ENCODE assay signal across 12 cellular contexts in genomic region chr10:46092523-46093195, GRCh38. TPM values are rescaled to one million over a fixed set of nuclear protein-coding genes. Genes with fewer than 3 reads are reported as not detected.
DNase-seq lines count a peak whose midpoint lies in the region; ATAC-seq, FAIRE-seq and TF ChIP-seq lines count a peak whose summit lies in the region.
"Had no signal": no experiment of that assay in that cellular context is flagged by ENCODE, and none has a peak within 500 bp of the region (broad histone marks: within the 10 kb centered on the region; RNA-seq: fewer than 3 reads in every experiment).

No MANE protein-coding gene starts in this region.

- H3K36me3 ChIP-seq in K562 (ENCODE audit: control insufficient read depth, insufficient read depth, low read length) (no peaks in the 10 kb centered on the region), upper lobe of right lung (no peaks in the 10 kb centered on the region)
- H3K36me3 ChIP-seq: BE2C had no signal

- H3K27me3 ChIP-seq in K562 (ENCODE audit: control insufficient read depth in 2 of 2, insufficient read depth in 2 of 2, low read length in 2 of 2) (peaks cover 0 to 14% of the 10 kb centered on the region in 2 experiments; a peak in 3 of 5 replicates), upper lobe of right lung (no peaks in the 10 kb centered on the region)
- H3K27me3 ChIP-seq: BE2C had no signal

- FAIRE-seq in K562 (lab: Jason Lieb, UNC) = no peak
- FAIRE-seq: small intestine had no signal

- WGBS in K562 (ENCODE audit: insufficient coverage, low coverage, missing lambda C conversion rate) = 6% methylated on average over 5 of the region's 5 CpGs

- in situ Hi-C loops in K562 (cut with MboI) = loop anchor here (25.0 kb wide), 1 partner anchor 1670 kb away; the partner anchor contains the start of gene SYT15B

- no peak overlapping the region for H3K9ac ChIP-seq in K562 (ENCODE audit: insufficient read depth in 1 of 2, low read depth in 2 of 2, low read length in 2 of 2)

- CTCF ChIA-PET in K562 (lab: Yijun Ruan, JAX; ENCODE audit: low intra/inter-chr PET ratio) = no interaction called here

- no peaks in the 10 kb centered on the region for H4K20me1 ChIP-seq in K562 (replicated peaks; ENCODE audit: control insufficient read depth, insufficient read depth, low read length)

- POLR2A ChIA-PET in K562 (lab: Yijun Ruan, JAX) = no interaction called here

- H3K27ac ChIP-seq in K562 (ENCODE audit: extremely low read depth, low read depth, low read length) (no peak overlapping the region), upper lobe of right lung (no peak overlapping the region)

- TF ChIP-seq POLR2A in NB4 (IDR thresholded peaks at IDR 0.05; ENCODE audit: extremely low read depth, insufficient read length) = no peak
- no peak for TF ChIP-seq POLR2A in K562 (conservative IDR thresholded peaks at IDR 0.05)

- intact Hi-C loops in K562 (cut with micrococcal nuclease) (no loop called here), upper lobe of right lung (cut with DNase I) (no loop called here)

- H3K4me1 ChIP-seq in K562 (replicated peaks in 1 of 2; ENCODE audit: control insufficient read depth in 2 of 2, insufficient read depth in 2 of 2, low read length in 2 of 2) (peaks cover 0 to 23% of the 10 kb centered on the region in 2 experiments; a peak in 4 of 5 replicates), upper lobe of right lung (no peaks in the 10 kb centered on the region)
- H3K4me1 ChIP-seq: BE2C had no signal

- no peak overlapping the region for H3K4me2 ChIP-seq in K562 (ENCODE audit: insufficient read depth, low read length)

- no peak for TF ChIP-seq EP300 in K562 (IDR thresholded peaks at IDR 0.05; ENCODE audit: low read length)

- H3K9me1 ChIP-seq in K562 (ENCODE audit: control insufficient read depth, insufficient read depth, low read length) = no peaks in the 10 kb centered on the region

- H2AFZ ChIP-seq in K562 (ENCODE audit: low read depth, low read length) = peak overlapping the region; percentile 7; the same call in 1 of the 2 replicates

- TF ChIP-seq CTCF in NB4 (IDR thresholded peaks at IDR 0.05; ENCODE audit: low read depth, low read length) (no peak), K562 (IDR thresholded peaks at IDR 0.05 in 2 of 3, conservative IDR thresholded peaks at IDR 0.05 in 1 of 3; ENCODE audit: insufficient read depth in 2 of 3, low read depth in 1 of 3, low read length in 3 of 3) (no peak), upper lobe of right lung (IDR thresholded peaks at IDR 0.05) (no peak)

- DNase-seq in stimulated activated CD4-positive, alpha-beta T cell treated with anti-CD3 and anti-CD28 coated beads, Interleukin-15, amount 100 ng/mL, for 24 hours = peak; percentile 33
- no peak for DNase-seq in stimulated activated CD4-positive, alpha-beta T cell treated with anti-CD3 and anti-CD28 coated beads, Interleukin-4, amount 100 ng/mL, for 1 hour
- DNase-seq in NB4 (ENCODE audit: low read depth) = peak; percentile 73
- DNase-seq in K562 (ENCODE audit: extremely low read depth in 1 of 4, low spot score in 3 of 4) = no peak
- DNase-seq in upper lobe of right lung = no peak
- DNase-seq in LoVo (ENCODE audit: low spot score) = no peak
- DNase-seq in NCI-H1930 (lab: John Stamatoyannopoulos, UW) = no peak
- DNase-seq: BE2C, NCI-H2171, SHP77 treated with DMSO at 0.1 percent for 48 hours, small intestine had no signal

- H3K4me3 ChIP-seq in NB4 (ENCODE audit: low read depth, low read length) (no peak overlapping the region), K562 (no peak overlapping the region), upper lobe of right lung (no peak overlapping the region)

- ATAC-seq in K562 (no peak), upper lobe of right lung (peak; percentile 13), HG02973 (IDR thresholded peaks at IDR 0.05; ENCODE audit: unreplicated experiment) (no peak)

- no TSS peak for BruUV-seq in K562 (replicated peaks; lab: Mats Ljungman, UMichigan)

- no peaks in the 10 kb centered on the region for H3K9me3 ChIP-seq in K562 (replicated peaks; ENCODE audit: control insufficient read depth, insufficient read depth, low read depth, low read length)
- no peaks in the 10 kb centered on the region for H3K9me3 ChIP-seq in upper lobe of right lung
- H3K9me3 ChIP-seq: BE2C had no signal

- no peaks in the 10 kb centered on the region for H3K79me2 ChIP-seq in K562 (ENCODE audit: control insufficient read depth, insufficient read depth, low read length)

- no peak for TF ChIP-seq RAD21 in K562 (CRISPR knock-in tag; conservative IDR thresholded peaks at IDR 0.05 in 1 of 2, IDR thresholded peaks at IDR 0.05 in 1 of 2)

TF ChIP-seq in K562, 482 proteins besides CTCF, POLR2A, EP300 and RAD21:
- TF ChIP-seq CTBP1 (IDR thresholded peaks at IDR 0.05; ENCODE audit: borderline replicate concordance) (0 out of 2 replicates have a peak, but pooled peaks have one; percentile 12), ZNF778 (CRISPR knock-in tag; IDR thresholded peaks at IDR 0.05) (no peak)

RNA-seq across cellular contexts. Expression of gene MSMB, which starts 46.6 kb away (rescaled TPM):
- total RNA-seq in K562 (2011; cell fraction: chromatin; rRNA removed; ENCODE audit: low replicate concordance) = not detected in 2 replicates
- not detected in 2 replicates for total RNA-seq in K562 (2011; cell fraction: nucleolus; rRNA removed)
- not detected in 2 replicates for total RNA-seq in K562 (2011; cell fraction: nucleoplasm; rRNA removed)
- total RNA-seq in K562 (2014; rRNA removed) (not detected in 2 replicates), K562 (2014; rRNA removed; fragmentation: Illumina TruSeq; extraction: Trizol) (not detected in 2 replicates), K562 (2015; rRNA removed; fragmentation: Illumina TruSeq; extraction: Trizol) (not detected in 2 replicates), K562 (2021) (not detected in 2 replicates), upper lobe of right lung (not detected)
- polyA plus RNA-seq in K562 (2011; rRNA removed) (not detected in 2 replicates), K562 (2014; fragmentation: Illumina TruSeq; extraction: Trizol) (not detected in 2 replicates), K562 (2014; fragmentation: Nextera tagmentation; extraction: Ambion mirVana) (under 1 TPM in 1 of 2 experiments, not detected in 1; 0.21 TPM), K562 (2014; rRNA removed) (0.60 TPM in 1 of 2 replicates, not detected in the other)
- polyA plus RNA-seq in K562 (2011; cell fraction: cytosol; rRNA removed) = not detected in 2 replicates
- not detected in 2 replicates for polyA plus RNA-seq in K562 (2011; cell fraction: nucleus; rRNA removed)
- 0.21 and 0.53 TPM in 2 replicates for polyA plus RNA-seq in K562 (2012)
- not detected in 2 replicates for polyA minus RNA-seq in K562 (2011; rRNA and poly(A)+ RNA removed)
- not detected in 2 replicates for polyA minus RNA-seq in K562 (2011; cell fraction: cytosol; rRNA and poly(A)+ RNA removed)
- not detected in 2 replicates for polyA minus RNA-seq in K562 (2011; cell fraction: nucleus; rRNA and poly(A)+ RNA removed)

Comparison
In these comparisons a context has a peak if more than half of its experiments do, and no peak if none do; other contexts are left out.
1. DNase-seq: peak in stimulated activated CD4-positive, alpha-beta T cell treated with anti-CD3 and anti-CD28 coated beads, Interleukin-15, amount 100 ng/mL, for 24 hours (single experiment) and NB4 (single experiment); none in stimulated activated CD4-positive, alpha-beta T cell treated with anti-CD3 and anti-CD28 coated beads, Interleukin-4, amount 100 ng/mL, for 1 hour (single experiment), K562 (0 of 4), upper lobe of right lung (single experiment), LoVo (single experiment) and NCI-H1930 (0 of 2).